24 cellular contexts compared by ENCODE assay signal in the genomic region with DNA sequence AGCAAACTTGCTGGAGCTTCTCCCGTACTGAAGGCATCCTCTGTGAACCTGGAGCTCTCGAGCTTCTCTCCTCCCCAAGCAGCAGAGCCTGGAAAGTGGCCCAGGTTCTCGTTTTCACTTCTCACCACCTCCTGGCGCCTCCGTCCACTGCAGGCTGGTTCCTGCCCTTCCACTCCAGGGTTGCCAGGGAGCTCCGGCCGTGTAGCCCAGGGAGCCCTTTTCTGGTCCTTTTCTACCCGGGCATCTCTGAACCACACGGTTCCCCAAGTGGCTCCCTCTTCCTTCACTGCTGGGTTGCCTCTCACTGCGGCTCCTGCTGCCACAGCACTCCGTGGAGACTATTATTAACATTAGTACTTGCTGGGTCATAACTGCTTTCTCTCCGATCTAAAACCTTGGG.
A peak's percentile ranks its signal among the peaks of the same experiment; 100 is the strongest.
DNase-seq lines count a peak whose midpoint lies in the region; ATAC-seq and TF ChIP-seq lines count a peak whose summit lies in the region.
"Had no signal": no experiment of that assay in that cellular context is flagged by ENCODE, and none has a peak within 500 bp of the region (broad histone marks: within the 10 kb centered on the region; RNA-seq: fewer than 3 reads in every experiment).

No MANE protein-coding gene starts in this region.

- H3K4me1 ChIP-seq in left ventricle myocardium inferior (no peaks in the 10 kb centered on the region), spleen (no peaks in the 10 kb centered on the region)
- H3K4me1 ChIP-seq: SJSA1 had no signal

- H3K27ac ChIP-seq in left ventricle myocardium inferior (replicated peaks) = no peak overlapping the region
- H3K27ac ChIP-seq in spleen = no peak overlapping the region
- H3K27ac ChIP-seq: 22Rv1, C4-2B, SJSA1 had no signal

- intact Hi-C loops in Right ventricle myocardium inferior (cut with DNase I) (no loop called here), left ventricle myocardium inferior (cut with micrococcal nuclease) (no loop called here), spleen (cut with DNase I; ENCODE audit: low total_unique reads) (no loop called here)

- H3K36me3 Mint-ChIP-seq in brain (no peaks in the 10 kb centered on the region), nephron progenitor cell (ENCODE audit: low read depth) (no peaks in the 10 kb centered on the region)

- no peaks in the 10 kb centered on the region for H3K36me3 ChIP-seq in left ventricle myocardium inferior
- H3K36me3 ChIP-seq in spleen = no peaks in the 10 kb centered on the region
- H3K36me3 ChIP-seq: SJSA1 had no signal

- H3K9me3 Mint-ChIP-seq in brain (peaks cover 0 to 7% (median 0%) of the 10 kb centered on the region in 5 experiments), nephron progenitor cell (no peaks in the 10 kb centered on the region)

- TF ChIP-seq CTCF in left ventricle myocardium inferior (IDR thresholded peaks at IDR 0.05; ENCODE audit: borderline replicate concordance) (no peak), brain (conservative IDR thresholded peaks at IDR 0.05) (no peak), nephron progenitor cell (IDR thresholded peaks at IDR 0.05) (no peak), spleen (IDR thresholded peaks at IDR 0.05 in 8 of 11, conservative IDR thresholded peaks at IDR 0.05 in 3 of 11) (no peak)

- H3K4me3 ChIP-seq in left ventricle myocardium inferior (no peak overlapping the region), spleen (no peak overlapping the region)
- H3K4me3 ChIP-seq: SJSA1 had no signal

- H3K27ac Mint-ChIP-seq in brain (peak overlapping the region in 3 of 5 experiments; percentile 44 to 82 (median 56)), nephron progenitor cell (peak overlapping the region; percentile 57)
- H3K27ac Mint-ChIP-seq: B cell; CD8-positive, alpha-beta memory T cell had no signal

- H3K27me3 Mint-ChIP-seq in brain = peaks cover 11% of the 10 kb centered on the region
- peaks cover 17% of the 10 kb centered on the region for H3K27me3 Mint-ChIP-seq in nephron progenitor cell (ENCODE audit: low read depth, poor library complexity)
- H3K27me3 Mint-ChIP-seq: B cell; CD8-positive, alpha-beta memory T cell had no signal

- 67 to 77% (median 70%) methylated on average over 12 of the region's 12 CpGs for WGBS in spleen, 5 donors

- no peak for TF ChIP-seq POLR2A in spleen (IDR thresholded peaks at IDR 0.05)

- H3K4me1 Mint-ChIP-seq in brain (no peaks in the 10 kb centered on the region), nephron progenitor cell (peaks cover 31% of the 10 kb centered on the region)
- H3K4me1 Mint-ChIP-seq: B cell; CD8-positive, alpha-beta memory T cell had no signal

- H3K4me3 Mint-ChIP-seq in brain (no peak overlapping the region), nephron progenitor cell (no peak overlapping the region)
- H3K4me3 Mint-ChIP-seq: B cell; CD8-positive, alpha-beta memory T cell had no signal

- DNase-seq in Right ventricle myocardium inferior (ENCODE audit: missing footprints) (peak; percentile 33), left ventricle myocardium inferior (no peak), nephron progenitor cell (no peak), spleen (peak; percentile 42), DMS53 treated with DMSO at 0.1 percent for 48 hours (lab: John Stamatoyannopoulos, UW; ENCODE audit: unreplicated experiment) (no peak), cerebellar nuclear complex (lab: John Stamatoyannopoulos, UW) (no peak)
- DNase-seq: DND-41, Kasumi-1, MV-4-11, NCI-H1105, NCI-H1436 treated with DMSO at 0.1 percent for 48 hours, NCI-H187 treated with DMSO at 0.1 percent for 48 hours, NCI-H2107, NCI-H524, NCI-H748 treated with DMSO at 0.1 percent for 48 hours, Right ventricle myocardium superior had no signal

- ATAC-seq in Right ventricle myocardium inferior = no peak
- ATAC-seq in HG03442 (IDR thresholded peaks at IDR 0.05; ENCODE audit: unreplicated experiment) = no peak
- ATAC-seq: HepG2 had no signal

- H3K9me3 ChIP-seq in left ventricle myocardium inferior (replicated peaks) = no peaks in the 10 kb centered on the region
- no peaks in the 10 kb centered on the region for H3K9me3 ChIP-seq in spleen

- H3K27me3 ChIP-seq in left ventricle myocardium inferior (ENCODE audit: low read depth) (peaks cover 86% of the 10 kb centered on the region), spleen (replicated peaks in 1 of 7) (peaks cover 0 to 34% (median 0%) of the 10 kb centered on the region in 7 donors)
- H3K27me3 ChIP-seq: SJSA1 had no signal

Comparison
In these comparisons a context has a peak if more than half of its experiments do, and no peak if none do; other contexts are left out.
1. DNase-seq: peak in Right ventricle myocardium inferior (single experiment) and spleen (single experiment); none in left ventricle myocardium inferior (single experiment), nephron progenitor cell (single experiment), DMS53 treated with DMSO at 0.1 percent for 48 hours (single experiment) and cerebellar nuclear complex (0 of 2).